Comparison of ENCODE assay signal across 1 cellular context in the genomic region with DNA sequence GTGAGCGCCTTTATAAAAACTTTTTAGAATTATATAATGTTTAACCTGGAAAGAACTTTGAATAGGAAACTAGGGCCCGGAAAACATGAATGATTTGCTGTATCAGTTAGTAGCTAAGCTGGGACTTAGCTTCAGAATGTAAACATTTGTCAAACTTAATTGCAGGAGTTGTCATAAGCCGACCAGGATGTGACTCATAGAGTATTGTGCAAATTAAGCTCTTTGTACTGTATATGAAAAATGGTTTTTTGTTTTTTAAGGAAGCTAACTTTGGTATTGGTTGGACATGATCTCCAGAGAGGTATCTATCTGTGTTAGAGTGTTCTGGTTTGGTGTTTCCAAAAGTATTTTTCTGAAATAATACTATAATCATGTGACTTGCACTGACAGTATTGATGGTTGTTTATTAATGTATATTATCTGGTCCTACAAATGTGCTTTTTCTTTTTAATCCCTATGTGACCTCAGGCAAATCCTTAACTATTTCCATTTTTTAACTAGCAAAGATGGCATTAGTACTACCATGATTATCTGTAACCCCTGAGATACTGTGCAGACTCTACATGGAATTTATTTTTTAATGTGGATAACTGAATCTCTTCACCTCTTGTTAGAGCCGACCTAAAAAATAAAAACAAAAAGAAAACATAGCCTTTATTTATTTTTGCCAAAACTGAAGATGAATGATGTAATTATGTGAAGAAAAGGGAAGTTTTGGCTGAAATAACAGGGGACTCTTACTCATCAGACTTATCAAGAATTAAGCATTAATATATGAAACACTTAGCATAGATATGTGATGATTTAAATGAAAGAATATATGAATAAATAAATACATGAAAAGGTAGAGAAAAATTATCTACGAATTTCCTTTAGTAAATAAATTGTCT.
TF ChIP-seq lines count a peak whose summit lies in the region.

No MANE protein-coding gene starts in this region.

TF ChIP-seq in HepG2, 621 proteins besides CTCF, POLR2A, EP300 and RAD21 (continued from another document and continues in another):
- TF ChIP-seq, protein P1, sequence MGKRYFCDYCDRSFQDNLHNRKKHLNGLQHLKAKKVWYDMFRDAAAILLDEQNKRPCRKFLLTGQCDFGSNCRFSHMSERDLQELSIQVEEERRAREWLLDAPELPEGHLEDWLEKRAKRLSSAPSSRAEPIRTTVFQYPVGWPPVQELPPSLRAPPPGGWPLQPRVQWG (CRISPR knock-in tag; IDR thresholded peaks at IDR 0.05; ENCODE audit: borderline replicate concordance, low read depth): no peak
- no peak for TF ChIP-seq SMAD1 (CRISPR knock-in tag; IDR thresholded peaks at IDR 0.05; ENCODE audit: borderline replicate concordance, low read depth)
- no peak for TF ChIP-seq POLR2AphosphoS5 (IDR thresholded peaks at IDR 0.05; ENCODE audit: low read depth, low read length)
- TF ChIP-seq KAT2B (IDR thresholded peaks at IDR 0.05; ENCODE audit: borderline replicate concordance, low read depth, low read length): no peak
- no peak for TF ChIP-seq MAZ (IDR thresholded peaks at IDR 0.05; ENCODE audit: borderline replicate concordance, low read depth, low read length)
- TF ChIP-seq MAZ (CRISPR knock-in tag; IDR thresholded peaks at IDR 0.05; ENCODE audit: low read depth): no peak
- no peak for TF ChIP-seq FOXM1 (CRISPR knock-in tag; IDR thresholded peaks at IDR 0.05)
- TF ChIP-seq KDM5A (IDR thresholded peaks at IDR 0.05; ENCODE audit: borderline replicate concordance, low read length): no peak
- peak; percentile 85; the same call in 1 of the 2 replicates for TF ChIP-seq JUNB (CRISPR knock-in tag; IDR thresholded peaks at IDR 0.05; ENCODE audit: borderline replicate concordance)
- TF ChIP-seq NFKBIZ (CRISPR knock-in tag; IDR thresholded peaks at IDR 0.05): 0 out of 2 replicates have a peak, but pooled peaks have one; percentile 41
- TF ChIP-seq ZBTB1 (CRISPR knock-in tag; IDR thresholded peaks at IDR 0.05; ENCODE audit: borderline replicate concordance): no peak
- TF ChIP-seq, protein P2, sequence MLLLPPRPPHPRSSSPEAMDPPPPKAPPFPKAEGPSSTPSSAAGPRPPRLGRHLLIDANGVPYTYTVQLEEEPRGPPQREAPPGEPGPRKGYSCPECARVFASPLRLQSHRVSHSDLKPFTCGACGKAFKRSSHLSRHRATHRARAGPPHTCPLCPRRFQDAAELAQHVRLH (CRISPR knock-in tag; IDR thresholded peaks at IDR 0.05; ENCODE audit: borderline replicate concordance, low read depth): no peak
- TF ChIP-seq NR2F2 (IDR thresholded peaks at IDR 0.05; ENCODE audit: borderline replicate concordance, low read depth): no peak
- TF ChIP-seq ZFP1 (CRISPR knock-in tag; IDR thresholded peaks at IDR 0.05): 0 out of 2 replicates have a peak, but pooled peaks have one; percentile 34
- TF ChIP-seq YY1 (IDR thresholded peaks at IDR 0.05; ENCODE audit: insufficient read depth, insufficient replicate concordance, low read depth, low read length): no peak
- TF ChIP-seq, protein P3, sequence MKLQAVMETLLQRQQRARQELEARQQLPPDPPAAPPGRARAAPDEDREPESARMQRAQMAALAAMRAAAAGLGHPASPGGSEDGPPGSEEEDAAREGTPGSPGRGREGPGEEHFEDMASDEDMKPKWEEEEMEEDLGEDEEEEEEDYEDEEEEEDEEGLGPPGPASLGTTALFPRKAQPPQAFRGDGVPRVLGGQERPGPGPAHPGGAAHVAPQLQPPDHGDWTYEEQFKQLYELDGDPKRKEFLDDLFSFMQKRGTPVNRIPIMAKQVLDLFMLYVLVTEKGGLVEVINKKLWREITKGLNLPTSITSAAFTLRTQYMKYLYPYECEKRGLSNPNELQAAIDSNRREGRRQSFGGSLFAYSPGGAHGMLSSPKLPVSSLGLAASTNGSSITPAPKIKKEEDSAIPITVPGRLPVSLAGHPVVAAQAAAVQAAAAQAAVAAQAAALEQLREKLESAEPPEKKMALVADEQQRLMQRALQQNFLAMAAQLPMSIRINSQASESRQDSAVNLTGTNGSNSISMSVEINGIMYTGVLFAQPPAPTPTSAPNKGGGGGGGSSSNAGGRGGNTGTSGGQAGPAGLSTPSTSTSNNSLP (IDR thresholded peaks at IDR 0.05; ENCODE audit: low read depth, low read length): peak; percentile 33; the same call in 1 of the 2 replicates
- no peak for TF ChIP-seq SOX6 (IDR thresholded peaks at IDR 0.05)
- peak; percentile 73 for TF ChIP-seq SOX6 (CRISPR knock-in tag; IDR thresholded peaks at IDR 0.05)
- TF ChIP-seq FOXO1 (CRISPR knock-in tag; IDR thresholded peaks at IDR 0.05): peak; percentile 55; the same call in 1 of the 2 replicates
- TF ChIP-seq ATM (IDR thresholded peaks at IDR 0.05; ENCODE audit: borderline replicate concordance): no peak
- TF ChIP-seq, protein P4, sequence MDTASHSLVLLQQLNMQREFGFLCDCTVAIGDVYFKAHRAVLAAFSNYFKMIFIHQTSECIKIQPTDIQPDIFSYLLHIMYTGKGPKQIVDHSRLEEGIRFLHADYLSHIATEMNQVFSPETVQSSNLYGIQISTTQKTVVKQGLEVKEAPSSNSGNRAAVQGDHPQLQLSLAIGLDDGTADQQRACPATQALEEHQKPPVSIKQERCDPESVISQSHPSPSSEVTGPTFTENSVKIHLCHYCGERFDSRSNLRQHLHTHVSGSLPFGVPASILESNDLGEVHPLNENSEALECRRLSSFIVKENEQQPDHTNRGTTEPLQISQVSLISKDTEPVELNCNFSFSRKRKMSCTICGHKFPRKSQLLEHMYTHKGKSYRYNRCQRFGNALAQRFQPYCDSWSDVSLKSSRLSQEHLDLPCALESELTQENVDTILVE (CRISPR knock-in tag; IDR thresholded peaks at IDR 0.05): peak; percentile 82; the same call in 1 of the 2 replicates
- no peak for TF ChIP-seq ZNF772 (CRISPR knock-in tag; IDR thresholded peaks at IDR 0.05)
- peak; percentile 29; the same call in 1 of the 2 replicates for TF ChIP-seq SALL1 (CRISPR knock-in tag; IDR thresholded peaks at IDR 0.05)
- TF ChIP-seq, protein P5, sequence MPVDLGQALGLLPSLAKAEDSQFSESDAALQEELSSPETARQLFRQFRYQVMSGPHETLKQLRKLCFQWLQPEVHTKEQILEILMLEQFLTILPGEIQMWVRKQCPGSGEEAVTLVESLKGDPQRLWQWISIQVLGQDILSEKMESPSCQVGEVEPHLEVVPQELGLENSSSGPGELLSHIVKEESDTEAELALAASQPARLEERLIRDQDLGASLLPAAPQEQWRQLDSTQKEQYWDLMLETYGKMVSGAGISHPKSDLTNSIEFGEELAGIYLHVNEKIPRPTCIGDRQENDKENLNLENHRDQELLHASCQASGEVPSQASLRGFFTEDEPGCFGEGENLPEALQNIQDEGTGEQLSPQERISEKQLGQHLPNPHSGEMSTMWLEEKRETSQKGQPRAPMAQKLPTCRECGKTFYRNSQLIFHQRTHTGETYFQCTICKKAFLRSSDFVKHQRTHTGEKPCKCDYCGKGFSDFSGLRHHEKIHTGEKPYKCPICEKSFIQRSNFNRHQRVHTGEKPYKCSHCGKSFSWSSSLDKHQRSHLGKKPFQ (CRISPR knock-in tag; IDR thresholded peaks at IDR 0.05; ENCODE audit: insufficient replicate concordance): no peak
- TF ChIP-seq ZNF317 (CRISPR knock-in tag; IDR thresholded peaks at IDR 0.05): no peak
- TF ChIP-seq, protein P6, sequence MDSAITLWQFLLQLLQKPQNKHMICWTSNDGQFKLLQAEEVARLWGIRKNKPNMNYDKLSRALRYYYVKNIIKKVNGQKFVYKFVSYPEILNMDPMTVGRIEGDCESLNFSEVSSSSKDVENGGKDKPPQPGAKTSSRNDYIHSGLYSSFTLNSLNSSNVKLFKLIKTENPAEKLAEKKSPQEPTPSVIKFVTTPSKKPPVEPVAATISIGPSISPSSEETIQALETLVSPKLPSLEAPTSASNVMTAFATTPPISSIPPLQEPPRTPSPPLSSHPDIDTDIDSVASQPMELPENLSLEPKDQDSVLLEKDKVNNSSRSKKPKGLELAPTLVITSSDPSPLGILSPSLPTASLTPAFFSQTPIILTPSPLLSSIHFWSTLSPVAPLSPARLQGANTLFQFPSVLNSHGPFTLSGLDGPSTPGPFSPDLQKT (CRISPR knock-in tag; IDR thresholded peaks at IDR 0.05; ENCODE audit: borderline replicate concordance): no peak
- TF ChIP-seq, protein P7, sequence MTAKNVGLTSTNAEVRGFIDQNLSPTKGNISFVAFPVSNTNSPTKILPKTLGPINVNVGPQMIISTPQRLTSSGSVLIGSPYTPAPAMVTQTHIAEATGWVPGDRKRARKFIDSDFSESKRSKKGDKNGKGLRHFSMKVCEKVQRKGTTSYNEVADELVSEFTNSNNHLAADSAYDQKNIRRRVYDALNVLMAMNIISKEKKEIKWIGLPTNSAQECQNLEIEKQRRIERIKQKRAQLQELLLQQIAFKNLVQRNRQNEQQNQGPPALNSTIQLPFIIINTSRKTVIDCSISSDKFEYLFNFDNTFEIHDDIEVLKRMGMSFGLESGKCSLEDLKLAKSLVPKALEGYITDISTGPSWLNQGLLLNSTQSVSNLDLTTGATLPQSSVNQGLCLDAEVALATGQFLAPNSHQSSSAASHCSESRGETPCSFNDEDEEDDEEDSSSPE (CRISPR knock-in tag; IDR thresholded peaks at IDR 0.05): no peak
- no peak for TF ChIP-seq KDM1A (CRISPR knock-in tag; IDR thresholded peaks at IDR 0.05)
- no peak for TF ChIP-seq HNRNPK (IDR thresholded peaks at IDR 0.05; ENCODE audit: low read depth, low read length, poor library complexity, severe bottlenecking)
- no peak for TF ChIP-seq ZFP41 (CRISPR knock-in tag; IDR thresholded peaks at IDR 0.05; ENCODE audit: borderline replicate concordance)
- peak; percentile 63; the same call in 1 of the 2 replicates for TF ChIP-seq ZNF12 (CRISPR knock-in tag; IDR thresholded peaks at IDR 0.05)
- peak; percentile 77 for TF ChIP-seq RXRB (CRISPR knock-in tag; IDR thresholded peaks at IDR 0.05; ENCODE audit: borderline replicate concordance)
- no peak for TF ChIP-seq REL (CRISPR knock-in tag; conservative IDR thresholded peaks at IDR 0.05)
- peak; percentile 83 for TF ChIP-seq CEBPG (CRISPR knock-in tag; IDR thresholded peaks at IDR 0.05)
- TF ChIP-seq, protein P8, sequence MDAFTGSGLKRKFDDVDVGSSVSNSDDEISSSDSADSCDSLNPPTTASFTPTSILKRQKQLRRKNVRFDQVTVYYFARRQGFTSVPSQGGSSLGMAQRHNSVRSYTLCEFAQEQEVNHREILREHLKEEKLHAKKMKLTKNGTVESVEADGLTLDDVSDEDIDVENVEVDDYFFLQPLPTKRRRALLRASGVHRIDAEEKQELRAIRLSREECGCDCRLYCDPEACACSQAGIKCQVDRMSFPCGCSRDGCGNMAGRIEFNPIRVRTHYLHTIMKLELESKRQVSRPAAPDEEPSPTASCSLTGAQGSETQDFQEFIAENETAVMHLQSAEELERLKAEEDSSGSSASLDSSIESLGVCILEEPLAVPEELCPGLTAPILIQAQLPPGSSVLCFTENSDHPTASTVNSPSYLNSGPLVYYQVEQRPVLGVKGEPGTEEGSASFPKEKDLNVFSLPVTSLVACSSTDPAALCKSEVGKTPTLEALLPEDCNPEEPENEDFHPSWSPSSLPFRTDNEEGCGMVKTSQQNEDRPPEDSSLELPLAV (CRISPR knock-in tag; conservative IDR thresholded peaks at IDR 0.05; ENCODE audit: low read depth): no peak
- TF ChIP-seq, protein P9, sequence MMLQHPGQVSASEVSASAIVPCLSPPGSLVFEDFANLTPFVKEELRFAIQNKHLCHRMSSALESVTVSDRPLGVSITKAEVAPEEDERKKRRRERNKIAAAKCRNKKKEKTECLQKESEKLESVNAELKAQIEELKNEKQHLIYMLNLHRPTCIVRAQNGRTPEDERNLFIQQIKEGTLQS (CRISPR knock-in tag; IDR thresholded peaks at IDR 0.05): peak; percentile 82; the same call in 1 of the 2 replicates
- peak; percentile 28 for TF ChIP-seq TEAD3 (CRISPR knock-in tag; optimal IDR thresholded peaks at IDR 0.05; ENCODE audit: borderline replicate concordance)
- TF ChIP-seq SAFB2 (CRISPR knock-in tag; IDR thresholded peaks at IDR 0.05; ENCODE audit: borderline replicate concordance, low read depth): no peak
- no peak for TF ChIP-seq GABPA (IDR thresholded peaks at IDR 0.05; ENCODE audit: low read depth, low read length)
- TF ChIP-seq GABPA (CRISPR knock-in tag; IDR thresholded peaks at IDR 0.05; ENCODE audit: low read depth): no peak
- no peak for TF ChIP-seq ZFP62 (CRISPR knock-in tag; IDR thresholded peaks at IDR 0.05)
- TF ChIP-seq, protein P10, sequence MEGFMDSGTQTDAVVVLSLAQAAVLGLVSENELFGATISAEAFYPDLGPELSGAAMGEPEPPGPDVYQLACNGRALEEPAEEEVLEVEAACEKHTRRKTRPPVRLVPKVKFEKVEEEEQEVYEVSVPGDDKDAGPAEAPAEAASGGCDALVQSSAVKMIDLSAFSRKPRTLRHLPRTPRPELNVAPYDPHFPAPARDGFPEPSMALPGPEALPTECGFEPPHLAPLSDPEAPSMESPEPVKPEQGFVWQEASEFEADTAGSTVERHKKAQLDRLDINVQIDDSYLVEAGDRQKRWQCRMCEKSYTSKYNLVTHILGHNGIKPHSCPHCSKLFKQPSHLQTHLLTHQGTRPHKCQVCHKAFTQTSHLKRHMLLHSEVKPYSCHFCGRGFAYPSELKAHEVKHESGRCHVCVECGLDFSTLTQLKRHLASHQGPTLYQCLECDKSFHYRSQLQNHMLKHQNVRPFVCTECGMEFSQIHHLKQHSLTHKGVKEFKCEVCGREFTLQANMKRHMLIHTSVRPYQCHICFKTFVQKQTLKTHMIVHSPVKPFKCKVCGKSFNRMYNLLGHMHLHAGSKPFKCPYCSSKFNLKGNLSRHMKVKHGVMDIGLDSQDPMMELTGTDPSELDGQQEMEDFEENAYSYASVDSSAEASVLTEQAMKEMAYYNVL (CRISPR knock-in tag; IDR thresholded peaks at IDR 0.05; ENCODE audit: borderline replicate concordance): no peak
- TF ChIP-seq, protein P11, sequence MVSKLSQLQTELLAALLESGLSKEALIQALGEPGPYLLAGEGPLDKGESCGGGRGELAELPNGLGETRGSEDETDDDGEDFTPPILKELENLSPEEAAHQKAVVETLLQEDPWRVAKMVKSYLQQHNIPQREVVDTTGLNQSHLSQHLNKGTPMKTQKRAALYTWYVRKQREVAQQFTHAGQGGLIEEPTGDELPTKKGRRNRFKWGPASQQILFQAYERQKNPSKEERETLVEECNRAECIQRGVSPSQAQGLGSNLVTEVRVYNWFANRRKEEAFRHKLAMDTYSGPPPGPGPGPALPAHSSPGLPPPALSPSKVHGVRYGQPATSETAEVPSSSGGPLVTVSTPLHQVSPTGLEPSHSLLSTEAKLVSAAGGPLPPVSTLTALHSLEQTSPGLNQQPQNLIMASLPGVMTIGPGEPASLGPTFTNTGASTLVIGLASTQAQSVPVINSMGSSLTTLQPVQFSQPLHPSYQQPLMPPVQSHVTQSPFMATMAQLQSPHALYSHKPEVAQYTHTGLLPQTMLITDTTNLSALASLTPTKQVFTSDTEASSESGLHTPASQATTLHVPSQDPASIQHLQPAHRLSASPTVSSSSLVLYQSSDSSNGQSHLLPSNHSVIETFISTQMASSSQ (IDR thresholded peaks at IDR 0.05; ENCODE audit: low read depth): no peak
- TF ChIP-seq, protein P11 (CRISPR knock-in tag; IDR thresholded peaks at IDR 0.05; ENCODE audit: borderline replicate concordance): no peak; the same call in 1 of the 2 replicates
